In the genomic region with DNA sequence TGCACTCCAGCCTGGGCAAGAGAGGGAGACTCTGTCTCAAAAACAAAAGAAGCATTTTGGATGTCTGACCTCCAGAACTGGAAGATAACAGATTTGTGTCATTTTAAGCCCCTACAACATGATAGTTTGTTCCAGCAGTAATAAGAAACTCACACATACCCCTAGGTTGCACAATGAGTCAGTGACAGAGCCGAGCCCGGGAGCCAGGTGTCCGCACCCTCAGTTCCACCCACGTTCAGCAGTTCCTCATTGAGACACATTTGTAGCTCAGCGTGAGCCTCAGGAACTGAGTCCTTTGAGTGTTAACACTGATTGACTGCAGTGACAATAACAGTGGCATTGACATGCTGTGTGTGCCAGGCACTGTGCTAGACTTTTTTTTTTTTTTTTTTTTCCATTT, we compare ENCODE assay signal across 21 cellular contexts. TPM values are rescaled to one million over a fixed set of nuclear protein-coding genes. Genes with fewer than 3 reads are reported as not detected.
DNase-seq lines count a peak whose midpoint lies in the region; ATAC-seq, FAIRE-seq and TF ChIP-seq lines count a peak whose summit lies in the region.
"Had no signal": no experiment of that assay in that cellular context is flagged by ENCODE, and none has a peak within 500 bp of the region (broad histone marks: within the 10 kb centered on the region; RNA-seq: fewer than 3 reads in every experiment).

No MANE protein-coding gene starts in this region.

- CTCF ChIA-PET in CD4-positive, alpha-beta memory T cell (lab: Charles Lee; ENCODE audit: partially characterized antibody), result no interaction called here

- H4K20me1 ChIP-seq in BLaER1, result no peaks in the 10 kb centered on the region

- H3K36me3 Mint-ChIP-seq in CD4-positive, alpha-beta memory T cell, result no peaks in the 10 kb centered on the region
- H3K36me3 Mint-ChIP-seq: activated CD8-positive, alpha-beta memory T cell treated with anti-CD3 and anti-CD28 coated beads, Interleukin-2, amount 10 ng/mL, durations not matched to agents 7 days and 5 days; activated naive CD8-positive, alpha-beta T cell treated with anti-CD3 and anti-CD28 coated beads, Interleukin-2, amount 10 ng/mL, durations not matched to agents 7 days and 5 days; IgD-negative memory B cell; naive thymus-derived CD4-positive, alpha-beta T cell had no signal

- no peak for TF ChIP-seq POLR2A in GM12891 (IDR thresholded peaks at IDR 0.05; ENCODE audit: low read depth, low read length)

- H3K9ac ChIP-seq in BLaER1, result no peak overlapping the region; the same call in 1 of the 2 replicates
- H3K9ac ChIP-seq: SK-N-SH had no signal

- peak; percentile 26 for FAIRE-seq in GM12891 (lab: Jason Lieb, UNC)

- H3K4me2 ChIP-seq in BLaER1, result peak overlapping the region; percentile 85
- H3K4me2 ChIP-seq: SK-N-SH had no signal

- intact Hi-C loops in CD4-positive, alpha-beta memory T cell (cut with micrococcal nuclease), result no loop called here

- peak overlapping the region; percentile 98 for H3K27ac ChIP-seq in BLaER1
- H3K27ac ChIP-seq in CD4-positive, alpha-beta memory T cell (ENCODE audit: low read depth, low read length), result no peak overlapping the region
- H3K27ac ChIP-seq: foreskin keratinocyte, prostate gland, thoracic aorta had no signal

- DNase-seq in GM12891 (ENCODE audit: insufficient read length, low spot score) (peak; percentile 41), RPMI8226 (peak; percentile 27), NCI-H526 treated with DMSO at 0.1 percent for 48 hours (lab: John Stamatoyannopoulos, UW) (no peak)
- no peak for DNase-seq in CD4-positive, alpha-beta memory T cell
- DNase-seq: activated CD8-positive, alpha-beta memory T cell treated with anti-CD3 and anti-CD28 coated beads, Interleukin-2, amount 10 ng/mL, durations not matched to agents 7 days and 5 days; activated naive CD8-positive, alpha-beta T cell treated with anti-CD3 and anti-CD28 coated beads, Interleukin-2, amount 10 ng/mL, durations not matched to agents 7 days and 5 days; AML-193; DMS53; effector memory CD4-positive, alpha-beta T cell; foreskin keratinocyte; naive thymus-derived CD4-positive, alpha-beta T cell; NCI-H2171 treated with DMSO at 0.1 percent for 48 hours; OCI-M1; SK-N-SH had no signal

- ATAC-seq in HG02610 (IDR thresholded peaks at IDR 0.05; ENCODE audit: unreplicated experiment), result peak; percentile 62
- ATAC-seq in GM18870 (IDR thresholded peaks at IDR 0.05; ENCODE audit: unreplicated experiment), result no peak
- ATAC-seq in GM19328 (IDR thresholded peaks at IDR 0.05; ENCODE audit: unreplicated experiment), result no peak
- ATAC-seq: activated CD8-positive, alpha-beta memory T cell treated with anti-CD3 and anti-CD28 coated beads, Interleukin-2, amount 10 ng/mL, durations not matched to agents 7 days and 5 days; foreskin keratinocyte; naive thymus-derived CD4-positive, alpha-beta T cell had no signal

- H3K36me3 ChIP-seq in BLaER1, result no peaks in the 10 kb centered on the region
- no peaks in the 10 kb centered on the region for H3K36me3 ChIP-seq in CD4-positive, alpha-beta memory T cell (ENCODE audit: insufficient read depth, low read length)
- H3K36me3 ChIP-seq: prostate gland, thoracic aorta had no signal

- H3K27me3 Mint-ChIP-seq in CD4-positive, alpha-beta memory T cell, result peaks cover 3 to 25% of the 10 kb centered on the region in 2 donors
- H3K27me3 Mint-ChIP-seq: activated CD8-positive, alpha-beta memory T cell treated with anti-CD3 and anti-CD28 coated beads, Interleukin-2, amount 10 ng/mL, durations not matched to agents 7 days and 5 days had no signal

- H3K4me3 ChIP-seq in BLaER1, result no peak overlapping the region
- no peak overlapping the region for H3K4me3 ChIP-seq in CD4-positive, alpha-beta memory T cell (ENCODE audit: low read length in 2 of 2)
- H3K4me3 ChIP-seq: prostate gland, thoracic aorta had no signal

- no peaks in the 10 kb centered on the region for H3K9me3 Mint-ChIP-seq in CD4-positive, alpha-beta memory T cell
- H3K9me3 Mint-ChIP-seq: activated naive CD8-positive, alpha-beta T cell treated with anti-CD3 and anti-CD28 coated beads, Interleukin-2, amount 10 ng/mL, durations not matched to agents 7 days and 5 days; IgD-negative memory B cell had no signal

- no peak overlapping the region for H3K27ac Mint-ChIP-seq in CD4-positive, alpha-beta memory T cell
- H3K27ac Mint-ChIP-seq: activated CD8-positive, alpha-beta memory T cell treated with anti-CD3 and anti-CD28 coated beads, Interleukin-2, amount 10 ng/mL, durations not matched to agents 7 days and 5 days; activated naive CD8-positive, alpha-beta T cell treated with anti-CD3 and anti-CD28 coated beads, Interleukin-2, amount 10 ng/mL, durations not matched to agents 7 days and 5 days; IgD-negative memory B cell; naive thymus-derived CD4-positive, alpha-beta T cell had no signal

- H3K4me1 ChIP-seq in BLaER1, result peaks cover 96% of the 10 kb centered on the region
- H3K4me1 ChIP-seq in CD4-positive, alpha-beta memory T cell (ENCODE audit: insufficient read depth, low read length), result no peaks in the 10 kb centered on the region
- H3K4me1 ChIP-seq: foreskin keratinocyte, prostate gland had no signal

- POLR2A ChIA-PET in CD4-positive, alpha-beta memory T cell (lab: Charles Lee; ENCODE audit: partially characterized antibody), result no interaction called here

- no peaks in the 10 kb centered on the region for H3K9me3 ChIP-seq in BLaER1
- H3K9me3 ChIP-seq in CD4-positive, alpha-beta memory T cell (ENCODE audit: control insufficient read depth in 1 of 2, low read length in 2 of 2), result no peaks in the 10 kb centered on the region
- H3K9me3 ChIP-seq: prostate gland, SK-N-SH, thoracic aorta had no signal

- H3K27me3 ChIP-seq in BLaER1, result no peaks in the 10 kb centered on the region
- peaks cover 5% of the 10 kb centered on the region for H3K27me3 ChIP-seq in CD4-positive, alpha-beta memory T cell (ENCODE audit: insufficient read depth, low read length)
- H3K27me3 ChIP-seq: foreskin keratinocyte had no signal

- H3K4me1 Mint-ChIP-seq in CD4-positive, alpha-beta memory T cell, result no peaks in the 10 kb centered on the region
- H3K4me1 Mint-ChIP-seq: activated CD8-positive, alpha-beta memory T cell treated with anti-CD3 and anti-CD28 coated beads, Interleukin-2, amount 10 ng/mL, durations not matched to agents 7 days and 5 days; activated naive CD8-positive, alpha-beta T cell treated with anti-CD3 and anti-CD28 coated beads, Interleukin-2, amount 10 ng/mL, durations not matched to agents 7 days and 5 days; naive thymus-derived CD4-positive, alpha-beta T cell had no signal

- no peak overlapping the region for H3K4me3 Mint-ChIP-seq in CD4-positive, alpha-beta memory T cell
- H3K4me3 Mint-ChIP-seq: activated CD8-positive, alpha-beta memory T cell treated with anti-CD3 and anti-CD28 coated beads, Interleukin-2, amount 10 ng/mL, durations not matched to agents 7 days and 5 days; activated naive CD8-positive, alpha-beta T cell treated with anti-CD3 and anti-CD28 coated beads, Interleukin-2, amount 10 ng/mL, durations not matched to agents 7 days and 5 days; IgD-negative memory B cell; naive thymus-derived CD4-positive, alpha-beta T cell had no signal

TF ChIP-seq in GM12891, 5 proteins besides CTCF, POLR2A, EP300 and RAD21:
- no peak for TF ChIP-seq POLR2AphosphoS5 (IDR thresholded peaks at IDR 0.05; ENCODE audit: low read depth, low read length)
- TF ChIP-seq SPI1 (IDR thresholded peaks at IDR 0.05; ENCODE audit: low read depth, low read length), result peak; percentile 83

RNA-seq across cellular contexts. Expression of a gene that starts 19.8 kb away (rescaled TPM):
- not detected for polyA plus RNA-seq in GM12891 (2012; ENCODE audit: low read depth, missing spikeins)
- total RNA-seq in CD4-positive, alpha-beta memory T cell, result not detected
- polyA plus RNA-seq in CD4-positive, alpha-beta memory T cell, result not detected
- total RNA-seq: activated CD8-positive, alpha-beta memory T cell treated with anti-CD3 and anti-CD28 coated beads, Interleukin-2, amount 10 ng/mL, durations not matched to agents 7 days and 5 days; activated naive CD8-positive, alpha-beta T cell treated with anti-CD3 and anti-CD28 coated beads, Interleukin-2, amount 10 ng/mL, durations not matched to agents 7 days and 5 days; foreskin keratinocyte; naive thymus-derived CD4-positive, alpha-beta T cell; thoracic aorta had no signal
- polyA plus RNA-seq: foreskin keratinocyte; IgD-negative memory B cell; naive thymus-derived CD4-positive, alpha-beta T cell had no signal

Comparison
In these comparisons a context has a peak if more than half of its experiments do, and no peak if none do; other contexts are left out.
1. DNase-seq: peak in GM12891 (single experiment) and RPMI8226 (single experiment); none in CD4-positive, alpha-beta memory T cell (0 of 5) and NCI-H526 treated with DMSO at 0.1 percent for 48 hours (single experiment).